9 cellular contexts compared by ENCODE assay signal in the genomic region with DNA sequence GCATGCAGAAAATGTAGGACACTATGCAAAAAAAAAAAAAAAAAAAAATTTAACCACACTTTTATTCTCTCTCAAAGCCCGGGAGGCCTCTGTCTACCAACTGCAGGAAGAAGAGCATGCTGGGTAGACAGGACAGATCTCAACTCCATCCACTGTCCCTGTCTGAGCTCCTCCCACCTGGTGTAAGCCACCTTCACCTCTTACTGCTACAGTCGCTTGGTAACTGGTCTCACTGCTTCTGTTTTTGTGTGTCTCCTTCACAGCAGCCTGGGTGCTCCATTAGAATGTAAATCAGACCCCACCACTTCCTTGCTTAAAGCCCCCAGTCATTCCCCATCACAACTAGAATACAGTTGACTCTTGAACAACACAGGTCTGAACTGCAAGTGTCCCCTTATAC.
"Had no signal": no experiment of that assay in that cellular context is flagged by ENCODE, and none has a peak within 500 bp of the region (broad histone marks: within the 10 kb centered on the region; RNA-seq: fewer than 3 reads in every experiment).

No MANE protein-coding gene starts in this region.

- DNase-seq: GOT3, H7, HFFc6, IMR-90, KG1 had no signal

- H3K9me3 Mint-ChIP-seq: HFFc6 had no signal

- FAIRE-seq: HTR-8/SVneo, K562 had no signal

- H3K4me1 ChIP-seq: HAP-1 had no signal

- H3K36me3 ChIP-seq: HAP-1 had no signal

- H3K4me3 Mint-ChIP-seq: HFFc6 had no signal

- H3K27ac Mint-ChIP-seq: HFFc6 had no signal

- ATAC-seq: HCT116, K562 had no signal

- H3K9me3 ChIP-seq: HAP-1 had no signal

- H3K4me3 ChIP-seq: HAP-1, K562 had no signal
